ENCODE assay signal across 26 cellular contexts in the genomic region with DNA sequence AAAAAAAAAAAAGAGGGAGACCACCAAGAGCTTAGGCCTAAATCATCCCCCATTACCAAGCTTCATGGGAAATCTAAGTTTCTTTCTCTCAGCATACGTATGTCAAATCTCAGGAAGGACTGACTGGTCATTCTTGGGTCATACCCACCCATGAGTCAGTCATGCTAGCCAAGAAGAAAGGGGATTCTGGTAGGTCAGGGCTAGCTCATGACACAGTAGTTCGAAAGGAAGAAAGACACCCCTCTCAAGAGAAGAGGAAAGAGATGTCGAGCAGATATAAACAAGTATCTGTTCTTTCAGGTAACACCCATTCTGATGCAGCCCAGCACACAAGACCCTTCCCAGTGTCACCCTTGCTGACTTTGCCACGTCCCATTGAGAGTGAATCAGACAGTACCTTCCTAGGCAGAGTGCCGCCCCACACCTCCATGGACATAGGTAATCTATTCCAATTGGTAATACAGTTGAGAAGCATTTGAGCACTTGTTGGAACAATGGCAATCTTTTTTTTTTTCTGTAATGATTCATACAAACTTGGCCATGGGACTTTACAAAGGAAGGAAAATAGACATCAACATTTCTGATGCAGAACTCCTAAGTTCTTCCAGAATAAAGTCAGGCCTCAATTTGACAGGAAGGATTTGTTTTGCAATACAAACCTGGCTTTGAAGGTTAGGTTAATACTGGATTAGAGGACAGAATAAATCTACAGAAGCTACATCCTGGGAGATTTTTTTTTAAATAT.
"Had no signal": no experiment of that assay in that cellular context is flagged by ENCODE, and none has a peak within 500 bp of the region (broad histone marks: within the 10 kb centered on the region; RNA-seq: fewer than 3 reads in every experiment).

No MANE protein-coding gene starts in this region.

- DNase-seq: activated B cell treated with CpG ODN at 0.5 μM for 24 hours; activated CD4-positive, alpha-beta memory T cell treated with anti-CD3 and anti-CD28 coated beads, Interleukin-2, amount 10 ng/mL, durations not matched to agents 7 days and 5 days; activated CD4-positive, alpha-beta T cell treated with anti-CD3 and anti-CD28 coated beads for 4 hours; activated naive CD4-positive, alpha-beta T cell; activated naive CD8-positive, alpha-beta T cell treated with anti-CD3 and anti-CD28 coated beads for 36 hours; activated T-cell treated with anti-CD3 and anti-CD28 coated beads, Interleukin-2, amount 50 U/mL, for 1 hour; amygdala; body of pancreas; central memory CD4-positive, alpha-beta T cell; islet precursor cell; lower lobe of right lung; natural killer cell; pancreas; retina; stimulated activated CD4-positive, alpha-beta T cell treated with anti-CD3 and anti-CD28 coated beads, Interleukin-12 subunit alpha, Interleukin-12 subunit beta, amount 100 ng/mL, for 4 hours; stimulated activated CD4-positive, alpha-beta T cell treated with anti-CD3 and anti-CD28 coated beads, Interleukin-1b, Interleukin-23, amount 100 ng/mL, for 48 hours; stimulated activated naive CD4-positive, alpha-beta T cell treated with Interleukin-2 at 50 U/mL for 16 hours; substantia nigra; tibial artery had no signal

- H3K27me3 Mint-ChIP-seq: activated naive CD8-positive, alpha-beta T cell treated with anti-CD3 and anti-CD28 coated beads for 36 hours had no signal

- H3K4me1 ChIP-seq: body of pancreas, esophagus muscularis mucosa, lower lobe of right lung, pancreas had no signal

- H3K4me3 Mint-ChIP-seq: activated B cell treated with CpG ODN at 0.5 μM for 24 hours; activated CD4-positive, alpha-beta memory T cell treated with anti-CD3 and anti-CD28 coated beads, Interleukin-2, amount 10 ng/mL, durations not matched to agents 7 days and 5 days; activated naive CD8-positive, alpha-beta T cell treated with anti-CD3 and anti-CD28 coated beads for 36 hours; activated T-helper 17 cell treated with anti-CD3 and anti-CD28 coated beads, Interleukin-2, amount 50 U/mL, for 72 hours; natural killer cell; T-helper 2 cell treated with Interferon-gamma antibody and Interleukin-4, amounts not matched to agents 5 μg/mL and 100 μg/mL, for 36 hours had no signal

- H2AFZ ChIP-seq: hepatocyte had no signal

- H3K9me3 Mint-ChIP-seq: activated B cell treated with CpG ODN at 0.5 μM for 24 hours; activated CD4-positive, alpha-beta memory T cell treated with anti-CD3 and anti-CD28 coated beads, Interleukin-2, amount 10 ng/mL, durations not matched to agents 7 days and 5 days; activated naive CD8-positive, alpha-beta T cell treated with anti-CD3 and anti-CD28 coated beads for 36 hours; activated T-helper 17 cell treated with anti-CD3 and anti-CD28 coated beads, Interleukin-2, amount 50 U/mL, for 72 hours; natural killer cell; T-helper 2 cell treated with Interferon-gamma antibody and Interleukin-4, amounts not matched to agents 5 μg/mL and 100 μg/mL, for 36 hours had no signal

- H3K4me1 Mint-ChIP-seq: activated B cell treated with CpG ODN at 0.5 μM for 24 hours; activated CD4-positive, alpha-beta memory T cell treated with anti-CD3 and anti-CD28 coated beads, Interleukin-2, amount 10 ng/mL, durations not matched to agents 7 days and 5 days; activated naive CD8-positive, alpha-beta T cell treated with anti-CD3 and anti-CD28 coated beads for 36 hours; activated T-helper 17 cell treated with anti-CD3 and anti-CD28 coated beads, Interleukin-2, amount 50 U/mL, for 72 hours; natural killer cell had no signal

- H3K36me3 ChIP-seq: esophagus muscularis mucosa, lower lobe of right lung, neutrophil, pancreas, tibial artery had no signal

- H3K79me2 ChIP-seq: hepatocyte had no signal

- H3K4me3 ChIP-seq: body of pancreas, esophagus muscularis mucosa, hepatocyte, lower lobe of right lung, pancreas, tibial artery had no signal

- H3K36me3 Mint-ChIP-seq: activated naive CD8-positive, alpha-beta T cell treated with anti-CD3 and anti-CD28 coated beads for 36 hours; natural killer cell had no signal

- H3K9me3 ChIP-seq: body of pancreas, esophagus muscularis mucosa, lower lobe of right lung, neutrophil, pancreas, tibial artery had no signal

- H3K27me3 ChIP-seq: body of pancreas, esophagus muscularis mucosa, hepatocyte, neutrophil, pancreas, tibial artery had no signal

- H3K27ac Mint-ChIP-seq: activated B cell treated with CpG ODN at 0.5 μM for 24 hours; activated CD4-positive, alpha-beta memory T cell treated with anti-CD3 and anti-CD28 coated beads, Interleukin-2, amount 10 ng/mL, durations not matched to agents 7 days and 5 days; activated naive CD8-positive, alpha-beta T cell treated with anti-CD3 and anti-CD28 coated beads for 36 hours; activated T-helper 17 cell treated with anti-CD3 and anti-CD28 coated beads, Interleukin-2, amount 50 U/mL, for 72 hours; natural killer cell; T-helper 2 cell treated with Interferon-gamma antibody and Interleukin-4, amounts not matched to agents 5 μg/mL and 100 μg/mL, for 36 hours had no signal

- H3K4me2 ChIP-seq: hepatocyte had no signal

- H3K27ac ChIP-seq: body of pancreas, esophagus muscularis mucosa, hepatocyte, lower lobe of right lung, neutrophil, pancreas, tibial artery had no signal

- FAIRE-seq: colon, endometrium, pancreas had no signal
